ENCODE assay signal across 10 cellular contexts in the genomic region with DNA sequence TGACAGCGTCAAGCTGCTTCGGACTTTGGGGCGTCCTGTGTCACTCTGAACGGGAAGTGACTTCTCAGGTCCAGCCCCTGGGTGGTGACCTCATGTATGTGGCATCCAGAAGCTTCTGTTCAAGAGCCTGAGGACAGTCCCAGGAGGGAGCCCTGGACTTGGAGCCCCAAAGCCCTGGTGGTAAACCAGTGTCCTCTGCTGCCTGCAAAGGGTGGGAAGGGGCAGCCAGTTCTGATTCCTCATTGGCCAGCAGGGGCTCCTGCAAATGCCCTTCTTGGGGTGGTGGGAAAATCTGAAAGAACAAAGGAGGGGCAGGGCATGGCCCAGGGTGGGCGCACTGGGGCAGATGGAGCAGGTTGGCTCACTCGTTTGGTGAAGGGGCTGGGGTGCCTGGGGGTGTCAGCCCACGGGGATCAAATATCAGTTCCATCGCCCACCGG. TPM values are rescaled to one million over a fixed set of nuclear protein-coding genes. Genes with fewer than 3 reads are reported as not detected.
DNase-seq lines count a peak whose midpoint lies in the region; ATAC-seq, FAIRE-seq and TF ChIP-seq lines count a peak whose summit lies in the region.
"Had no signal": no experiment of that assay in that cellular context is flagged by ENCODE, and none has a peak within 500 bp of the region (broad histone marks: within the 10 kb centered on the region; RNA-seq: fewer than 3 reads in every experiment).

No MANE protein-coding gene starts in this region.

- no peaks in the 10 kb centered on the region for H3K9me3 Mint-ChIP-seq in effector memory CD8-positive, alpha-beta T cell

- peak overlapping the region; percentile 67 for H3K4me3 ChIP-seq in A549
- H3K4me3 ChIP-seq: SK-N-MC had no signal

- CTCF ChIA-PET in A549 (lab: Yijun Ruan, JAX): interaction anchor here (0.5 to 16.1 kb wide), 25 partner anchors 8 to 551 kb away, joined by 3 to 414 read pairs (median 5); a partner anchor contains a TSS

- H3K27ac Mint-ChIP-seq in effector memory CD8-positive, alpha-beta T cell: no peak overlapping the region

- H3K27me3 Mint-ChIP-seq in effector memory CD8-positive, alpha-beta T cell: peaks cover 16 to 48% of the 10 kb centered on the region in 2 donors

- POLR2A ChIA-PET in A549 (lab: Yijun Ruan, JAX): interaction anchor here (1.4 to 1.5 kb wide), 2 partner anchors 10 to 60 kb away, joined by 5 to 6 read pairs; no protein-coding TSS in a partner anchor

- no peaks in the 10 kb centered on the region for H3K36me3 Mint-ChIP-seq in effector memory CD8-positive, alpha-beta T cell (ENCODE audit: insufficient read depth)

- ATAC-seq in A549 (peak in 1 of 2 experiments; percentile 7; a peak in 4 of 6 replicates), GM21619 (IDR thresholded peaks at IDR 0.05; ENCODE audit: unreplicated experiment) (no peak), GM21786 (IDR thresholded peaks at IDR 0.05; ENCODE audit: unreplicated experiment) (no peak)
- ATAC-seq in effector memory CD8-positive, alpha-beta T cell (replicated peaks): no peak

- H3K27ac ChIP-seq in A549: peak overlapping the region; percentile 64 to 93
- H3K27ac ChIP-seq: SK-N-MC had no signal

- no peak for TF ChIP-seq POLR2A in A549 (IDR thresholded peaks at IDR 0.05; ENCODE audit: low read length)

- no peak for TF ChIP-seq EP300 in A549 (IDR thresholded peaks at IDR 0.05)

- H3K4me2 ChIP-seq in A549: peak overlapping the region; percentile 85

- TF ChIP-seq CTCF in A549 (IDR thresholded peaks at IDR 0.05): no peak
- TF ChIP-seq CTCF in D721Med (IDR thresholded peaks at IDR 0.05; ENCODE audit: insufficient read depth, missing control alignments): no peak

- 10% methylated on average over 9 of the region's 9 CpGs for WGBS in A549 (ENCODE audit: missing lambda C conversion rate)

- FAIRE-seq in A549 (lab: Jason Lieb, UNC) (no peak), D721Med (lab: Jason Lieb, UNC) (no peak)
- FAIRE-seq: colon had no signal

- peaks cover 38% of the 10 kb centered on the region for H3K4me1 ChIP-seq in A549

- peaks cover 0 to 6% of the 10 kb centered on the region in 2 donors for H3K4me1 Mint-ChIP-seq in effector memory CD8-positive, alpha-beta T cell (ENCODE audit: low read depth in 2 of 2)

- no peaks in the 10 kb centered on the region for H3K9me3 ChIP-seq in A549

- peak in 1 of 2 experiments; percentile 61 for DNase-seq in A549 (ENCODE audit: low read depth in 1 of 2, low spot score in 1 of 2)
- DNase-seq in LoVo (ENCODE audit: low spot score): peak; percentile 28
- DNase-seq in dermis blood vessel endothelial cell: peak; percentile 71
- DNase-seq in mucosa of gallbladder (ENCODE audit: low spot score): peak; percentile 62
- DNase-seq in D721Med (ENCODE audit: insufficient read length, low spot score): no peak
- DNase-seq in effector memory CD8-positive, alpha-beta T cell: no peak

- H3K4me3 Mint-ChIP-seq in effector memory CD8-positive, alpha-beta T cell: peak overlapping the region in 1 of 2 donors; percentile 44

- no peak for TF ChIP-seq RAD21 in A549 (conservative IDR thresholded peaks at IDR 0.05 in 1 of 2, IDR thresholded peaks at IDR 0.05 in 1 of 2)

TF ChIP-seq in A549, 52 proteins besides CTCF, POLR2A, EP300 and RAD21:
- TF ChIP-seq KDM5A (IDR thresholded peaks at IDR 0.05) (no peak), FOSL2 (IDR thresholded peaks at IDR 0.05) (no peak), FOSL2 (CRISPR knock-in tag; IDR thresholded peaks at IDR 0.05) (peak; percentile 4; the same call in 1 of the 2 replicates), TP53 (CRISPR knock-in tag; IDR thresholded peaks at IDR 0.05) (peak; percentile 58; the same call in 1 of the 2 replicates), JUN (IDR thresholded peaks at IDR 0.05) (0 out of 5 replicates have a peak, but pooled peaks of 1 of the 2 experiments have one; percentile 24)

RNA-seq across cellular contexts. Expression of a gene that starts 1.6 kb away (rescaled TPM):
- 23.9 and 25.9 TPM in 2 replicates for polyA plus RNA-seq in A549 (2011; rRNA removed)
- 80.5 and 106 TPM in 2 replicates for polyA plus RNA-seq in A549 (2012; cell fraction: cytosol; rRNA removed)
- polyA plus RNA-seq in A549 (2012; cell fraction: nucleus; rRNA removed): 167 and 232 TPM in 2 replicates
- 37.6 to 49.1 TPM (median 39.1 TPM) in 3 replicates for polyA plus RNA-seq in A549 (2017; fragmentation: RNase III; extraction: RNeasy Plus Mini Kit Qiagen cat#74134 plus additional on column Dnase treatment)
- 18.1 and 25.6 TPM in 2 replicates for polyA minus RNA-seq in A549 (2011; rRNA and poly(A)+ RNA removed)
- 0.68 and 1.4 TPM in 2 replicates for total RNA-seq in dermis blood vessel endothelial cell
- 22.4 TPM for total RNA-seq in mucosa of gallbladder

RNA-seq across cellular contexts. Expression of a gene that starts 13.4 kb away (rescaled TPM):
- polyA plus RNA-seq in A549 (2011; rRNA removed) (1.1 and 1.3 TPM in 2 replicates), A549 (2017; fragmentation: RNase III; extraction: RNeasy Plus Mini Kit Qiagen cat#74134 plus additional on column Dnase treatment) (1.4 to 2.6 TPM (median 2.4 TPM) in 3 replicates)
- 8.4 and 10.8 TPM in 2 replicates for polyA plus RNA-seq in A549 (2012; cell fraction: cytosol; rRNA removed)
- polyA plus RNA-seq in A549 (2012; cell fraction: nucleus; rRNA removed): 32.7 and 36.1 TPM in 2 replicates
- 3.6 and 5.7 TPM in 2 replicates for polyA minus RNA-seq in A549 (2011; rRNA and poly(A)+ RNA removed)
- total RNA-seq in dermis blood vessel endothelial cell (not detected in 2 replicates), mucosa of gallbladder (0.29 TPM)

RNA-seq across cellular contexts. Expression of a gene that starts 55.7 kb away (rescaled TPM):
- polyA plus RNA-seq in A549 (2011; rRNA removed): 1.7 and 2.1 TPM in 2 replicates
- polyA plus RNA-seq in A549 (2012; cell fraction: cytosol; rRNA removed): 1.2 and 1.5 TPM in 2 replicates
- polyA plus RNA-seq in A549 (2012; cell fraction: nucleus; rRNA removed): 3.3 and 3.7 TPM in 2 replicates
- 1.1 to 1.4 TPM (median 1.3 TPM) in 3 replicates for polyA plus RNA-seq in A549 (2017; fragmentation: RNase III; extraction: RNeasy Plus Mini Kit Qiagen cat#74134 plus additional on column Dnase treatment)
- 6.7 and 7.5 TPM in 2 replicates for polyA minus RNA-seq in A549 (2011; rRNA and poly(A)+ RNA removed)
- 2.6 and 5.6 TPM in 2 replicates for total RNA-seq in dermis blood vessel endothelial cell
- total RNA-seq in mucosa of gallbladder: 11.6 TPM

Comparison
In these comparisons a context has a peak if more than half of its experiments do, and no peak if none do; other contexts are left out.
1. DNase-seq: peak in LoVo (single experiment), dermis blood vessel endothelial cell (single experiment) and mucosa of gallbladder (single experiment); none in D721Med (single experiment) and effector memory CD8-positive, alpha-beta T cell (0 of 3).